1 cellular context compared by ENCODE assay signal in genomic region chr5:125928663-125929062, GRCh38.
TF ChIP-seq lines count a peak whose summit lies in the region.

No MANE protein-coding gene starts in this region.

TF ChIP-seq in GM23338, 12 proteins besides CTCF, POLR2A, EP300 and RAD21 (continued from another document):
- TF ChIP-seq ZNF462 (CRISPR knock-in tag; IDR thresholded peaks at IDR 0.05) (no peak), REST (IDR thresholded peaks at IDR 0.05; ENCODE audit: unreplicated experiment) (no peak)
